19 cellular contexts compared by ENCODE assay signal in the genomic region with DNA sequence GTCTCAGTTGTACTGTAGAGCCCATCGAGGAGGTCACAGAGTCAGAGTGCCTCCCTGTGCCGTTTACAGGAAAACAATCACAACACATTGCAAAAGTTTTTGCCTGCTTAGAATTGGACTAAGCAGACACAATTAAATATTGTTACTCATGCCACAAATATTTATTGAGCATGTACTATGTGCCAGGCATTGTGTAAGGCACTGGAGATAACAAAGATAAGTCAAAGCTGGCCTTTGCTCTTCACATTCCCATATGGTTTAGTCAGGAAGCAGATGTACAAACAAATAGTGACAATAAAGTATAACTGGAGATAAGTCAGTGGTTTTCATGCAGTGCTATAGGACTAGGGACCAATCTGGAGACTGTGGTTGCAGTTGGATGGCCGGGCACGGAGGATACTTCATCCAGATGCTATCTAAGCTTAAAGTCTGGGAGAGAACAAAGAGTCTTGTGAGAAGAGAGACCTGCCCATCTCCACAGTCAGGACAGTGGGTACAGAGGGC.
A peak's percentile ranks its signal among the peaks of the same experiment; 100 is the strongest.
DNase-seq lines count a peak whose midpoint lies in the region; FAIRE-seq and TF ChIP-seq lines count a peak whose summit lies in the region.
"Had no signal": no experiment of that assay in that cellular context is flagged by ENCODE, and none has a peak within 500 bp of the region (broad histone marks: within the 10 kb centered on the region; RNA-seq: fewer than 3 reads in every experiment).

No MANE protein-coding gene starts in this region.

- H3K79me2 ChIP-seq in PC-9 (ENCODE audit: low read depth): no peaks in the 10 kb centered on the region; the same call in 1 of the 2 replicates
- no peaks in the 10 kb centered on the region for H3K79me2 ChIP-seq in endothelial cell of umbilical vein (ENCODE audit: control insufficient read depth, insufficient read depth, low read length)
- no peaks in the 10 kb centered on the region for H3K79me2 ChIP-seq in H9 (ENCODE audit: insufficient read depth, low read length)

- H3K9ac ChIP-seq in endothelial cell of umbilical vein (replicated peaks; ENCODE audit: extremely low read depth, insufficient read depth, low read length) (no peak overlapping the region), H9 (ENCODE audit: extremely low read depth, insufficient read length, low read length) (no peak overlapping the region)

- H3K36me3 ChIP-seq in PC-9 (ENCODE audit: low read depth) (no peaks in the 10 kb centered on the region), endothelial cell of umbilical vein (ENCODE audit: control insufficient read depth in 2 of 2, extremely low read depth in 1 of 2, insufficient read depth in 2 of 2, low read length in 2 of 2) (no peaks in the 10 kb centered on the region)
- H3K36me3 ChIP-seq: spleen, vagina had no signal

- no peak overlapping the region for H3K4ac ChIP-seq in H9 (ENCODE audit: low read depth, low read length)

- no peak for TF ChIP-seq POLR2A in endothelial cell of umbilical vein (IDR thresholded peaks at IDR 0.05; ENCODE audit: low read depth, low read length)

- peak overlapping the region; percentile 54 for H3K27ac ChIP-seq in PC-9
- H3K27ac ChIP-seq in endothelial cell of umbilical vein (ENCODE audit: insufficient read depth, low read depth, low read length): no peak overlapping the region
- no peak overlapping the region for H3K27ac ChIP-seq in H9 (ENCODE audit: insufficient read length, low read depth, low read length)
- H3K27ac ChIP-seq: spleen, vagina had no signal

- H4K8ac ChIP-seq in H9 (replicated peaks; ENCODE audit: insufficient read length, low read depth, low read length): no peak overlapping the region

- H4K20me1 ChIP-seq in PC-9 (ENCODE audit: insufficient read depth) (no peaks in the 10 kb centered on the region), endothelial cell of umbilical vein (replicated peaks; ENCODE audit: control insufficient read depth, extremely low read depth, insufficient read depth, low read length) (no peaks in the 10 kb centered on the region), H9 (ENCODE audit: control insufficient read depth, insufficient read depth, insufficient read length) (no peaks in the 10 kb centered on the region)

- H3K9me3 ChIP-seq in PC-9 (ENCODE audit: insufficient read depth, low read depth) (peaks cover 8% of the 10 kb centered on the region; the same call in 1 of the 2 replicates), endothelial cell of umbilical vein (replicated peaks; ENCODE audit: control insufficient read depth, insufficient read depth, low read length) (no peaks in the 10 kb centered on the region), H9 (ENCODE audit: control insufficient read depth, low read depth, low read length) (no peaks in the 10 kb centered on the region)
- H3K9me3 ChIP-seq: vagina had no signal

- H3K9me1 ChIP-seq in endothelial cell of umbilical vein (replicated peaks; ENCODE audit: control insufficient read depth, extremely low read depth, insufficient read depth, low read length): no peaks in the 10 kb centered on the region

- BruUV-seq in PC-9 (replicated peaks; lab: Mats Ljungman, UMichigan): no TSS peak
- no TSS peak for BruUV-seq in endothelial cell of umbilical vein (replicated peaks; lab: Mats Ljungman, UMichigan)

- no peak overlapping the region for H3K14ac ChIP-seq in H9 (ENCODE audit: insufficient read depth, low read length)

- no CpG with 5 or more reads among the region's 4 CpGs for WGBS in H9 (ENCODE audit: extremely low coverage, insufficient read length, low lambda C conversion rate)

- H3T11ph ChIP-seq in H9 (ENCODE audit: low read length): no peak overlapping the region

- peak overlapping the region; percentile 8; the same call in 1 of the 2 replicates for H3K4me2 ChIP-seq in PC-9
- no peak overlapping the region for H3K4me2 ChIP-seq in endothelial cell of umbilical vein (ENCODE audit: insufficient read depth, low read length)
- H3K4me2 ChIP-seq in H9 (ENCODE audit: insufficient read depth, insufficient read length, low read length): no peak overlapping the region

- no peak overlapping the region for H2BK15ac ChIP-seq in H9 (ENCODE audit: low read depth, low read length)

- peaks cover 6% of the 10 kb centered on the region for H3K9me3 Mint-ChIP-seq in osteocyte (ENCODE audit: unreplicated experiment)
- no peaks in the 10 kb centered on the region; a peak in 1 of 5 replicates for H3K9me3 Mint-ChIP-seq in H9
- H3K9me3 Mint-ChIP-seq: stimulated activated naive CD8-positive, alpha-beta T cell treated with anti-CD3 and anti-CD28 coated beads, Interleukin-15, Interleukin-2, amounts not matched to agents 100 ng/mL and 50 ng/mL, for 24 hours had no signal

- no peak overlapping the region for H2BK12ac ChIP-seq in H9 (ENCODE audit: insufficient read length, low read depth, low read length)

- peaks cover 38% of the 10 kb centered on the region for H3F3A ChIP-seq in PC-9 (ENCODE audit: insufficient read depth, low read depth)

- H3K4me1 ChIP-seq in PC-9 (replicated peaks; ENCODE audit: insufficient read depth) (peaks cover 53% of the 10 kb centered on the region), endothelial cell of umbilical vein (ENCODE audit: control insufficient read depth, extremely low read depth, insufficient read depth, low read length) (peaks cover 14% of the 10 kb centered on the region), H9 (ENCODE audit: insufficient read depth, low read length) (no peaks in the 10 kb centered on the region; the same call in 1 of the 2 replicates)
- H3K4me1 ChIP-seq: spleen had no signal

- no peak overlapping the region for H2BK20ac ChIP-seq in H9 (ENCODE audit: low read depth, low read length, poor library complexity, severe bottlenecking)

- H3K27me3 Mint-ChIP-seq in osteocyte (ENCODE audit: unreplicated experiment) (peaks cover 10% of the 10 kb centered on the region), H9 (ENCODE audit: low read depth) (peaks cover 12% of the 10 kb centered on the region)
- H3K27me3 Mint-ChIP-seq: B cell had no signal

- no peak overlapping the region for H2BK120ac ChIP-seq in H9 (ENCODE audit: low read depth, low read length, poor library complexity, severe bottlenecking)

- no peak overlapping the region for H4K91ac ChIP-seq in H9 (ENCODE audit: insufficient read length, low read depth, low read length)

- H3K9me2 ChIP-seq in PC-9 (ENCODE audit: insufficient read depth): no peaks in the 10 kb centered on the region

- no peak overlapping the region for H3K56ac ChIP-seq in H9 (ENCODE audit: insufficient read length, low read depth, low read length)

- POLR2A ChIA-PET in PC-9 (lab: Charles Lee; ENCODE audit: unreplicated experiment): interaction anchor here (0.6 kb wide), 1 partner anchor 1070 kb away, joined by 6 read pairs; no protein-coding TSS in a partner anchor
- POLR2A ChIA-PET in endothelial cell of umbilical vein (lab: Charles Lee): no interaction called here

- no peak overlapping the region for H2BK5ac ChIP-seq in H9 (ENCODE audit: insufficient read length, low read length)

- intact Hi-C loops in PC-9 (cut with micrococcal nuclease; ENCODE audit: unreplicated experiment) (no loop called here), endothelial cell of umbilical vein (cut with micrococcal nuclease) (no loop called here)

- no peak overlapping the region for H3K27ac Mint-ChIP-seq in osteocyte (ENCODE audit: unreplicated experiment)
- H3K27ac Mint-ChIP-seq in H9: no peak overlapping the region
- H3K27ac Mint-ChIP-seq: B cell; immature natural killer cell; stimulated activated naive CD8-positive, alpha-beta T cell treated with anti-CD3 and anti-CD28 coated beads, Interleukin-15, Interleukin-2, amounts not matched to agents 100 ng/mL and 50 ng/mL, for 24 hours; T-cell had no signal

- no peak overlapping the region for H4K5ac ChIP-seq in H9 (ENCODE audit: insufficient read length, low read depth, low read length)

- no peaks in the 10 kb centered on the region for H3K23me2 ChIP-seq in H9 (ENCODE audit: insufficient read length, low read depth, low read length, poor library complexity, severe bottlenecking)

- FAIRE-seq in endothelial cell of umbilical vein (lab: Jason Lieb, UNC) (no peak), RCC 7860 (lab: Jason Lieb, UNC) (no peak)

- H3K4me1 Mint-ChIP-seq in osteocyte (ENCODE audit: unreplicated experiment): peaks cover 4% of the 10 kb centered on the region
- peaks cover 13 to 15% of the 10 kb centered on the region in 2 experiments for H3K4me1 Mint-ChIP-seq in H9
- H3K4me1 Mint-ChIP-seq: B cell, immature natural killer cell, T-cell had no signal

- H3K23ac ChIP-seq in H9 (ENCODE audit: insufficient read length, low read depth, low read length): no peak overlapping the region

- H2AFZ ChIP-seq in PC-9 (no peak overlapping the region), endothelial cell of umbilical vein (ENCODE audit: low read depth, low read length) (no peak overlapping the region), H9 (ENCODE audit: low read length) (no peak overlapping the region)

- H3K36me3 Mint-ChIP-seq in osteocyte (ENCODE audit: unreplicated experiment) (no peaks in the 10 kb centered on the region), H9 (ENCODE audit: insufficient read depth in 1 of 3, low read depth in 3 of 3) (no peaks in the 10 kb centered on the region; a peak in 1 of 7 replicates)
- H3K36me3 Mint-ChIP-seq: immature natural killer cell, T-cell had no signal

- H2AK5ac ChIP-seq in H9 (ENCODE audit: insufficient read length, low read length): no peak overlapping the region

- H3K79me1 ChIP-seq in H9 (ENCODE audit: insufficient read depth, low read depth, low read length, poor library complexity, severe bottlenecking): no peaks in the 10 kb centered on the region

- TF ChIP-seq CTCF in PC-9 (conservative IDR thresholded peaks at IDR 0.05) (no peak), endothelial cell of umbilical vein (IDR thresholded peaks at IDR 0.05; ENCODE audit: extremely low read depth in 1 of 2, insufficient read depth in 1 of 2, low read depth in 1 of 2, low read length in 2 of 2) (no peak), osteocyte (IDR thresholded peaks at IDR 0.05) (no peak), H9 (conservative IDR thresholded peaks at IDR 0.05) (no peak)

- H3K4me3 Mint-ChIP-seq in osteocyte (ENCODE audit: unreplicated experiment) (no peak overlapping the region), H9 (no peak overlapping the region)
- H3K4me3 Mint-ChIP-seq: B cell; immature natural killer cell; stimulated activated naive CD8-positive, alpha-beta T cell treated with anti-CD3 and anti-CD28 coated beads, Interleukin-15, Interleukin-2, amounts not matched to agents 100 ng/mL and 50 ng/mL, for 24 hours; T-cell had no signal

- CTCF ChIA-PET in PC-9 (lab: Charles Lee) (no interaction called here), endothelial cell of umbilical vein (lab: Charles Lee) (interaction anchor here (1.4 kb wide), 1 partner anchor 941 kb away, joined by 4 read pairs; no protein-coding TSS in a partner anchor)

- no peak overlapping the region for H3K4me3 ChIP-seq in PC-9
- no peak overlapping the region for H3K4me3 ChIP-seq in endothelial cell of umbilical vein (replicated peaks in 1 of 3; ENCODE audit: insufficient read depth in 1 of 3, low read depth in 1 of 3, low read length in 3 of 3)
- H3K4me3 ChIP-seq: spleen, vagina had no signal

- dilution Hi-C loops in endothelial cell of umbilical vein (cut with MboI; ENCODE audit: extremely low pct_ligation_motif_present, low sequenced_read_pairs): no loop called here

- no peak overlapping the region for H3K18ac ChIP-seq in H9 (ENCODE audit: insufficient read length, low read depth, low read length)

- DNase-seq in EL (peak; percentile 88), PC-9 (peak in 1 of 2 experiments; percentile 90), endothelial cell of umbilical vein (ENCODE audit: low read depth, low spot score) (no peak), osteocyte (ENCODE audit: extremely low spot score, unreplicated experiment) (peak; percentile 21), H9 (no peak), NCI-H2196 (lab: John Stamatoyannopoulos, UW; ENCODE audit: unreplicated experiment) (no peak), epidermal melanocyte (ENCODE audit: insufficient read length, low spot score) (no peak), RCC 7860 (ENCODE audit: low spot score) (no peak)
- DNase-seq: activated gamma-delta T cell treated with Interleukin-2 at 50 U/mL for 16 hours; DMS79; effector CD8-positive, alpha-beta T cell; immature natural killer cell; NCI-H748 treated with DMSO at 0.1 percent for 48 hours; occipital lobe; spleen; T-cell had no signal

- H3K27me3 ChIP-seq in PC-9 (ENCODE audit: insufficient read depth, low read depth) (no peaks in the 10 kb centered on the region), endothelial cell of umbilical vein (ENCODE audit: control insufficient read depth in 2 of 2, insufficient read depth in 2 of 2, low read length in 2 of 2) (no peaks in the 10 kb centered on the region), H9 (ENCODE audit: insufficient read depth, low read length) (no peaks in the 10 kb centered on the region)
- H3K27me3 ChIP-seq: vagina had no signal

Comparison
In these comparisons a context has a peak if more than half of its experiments do, and no peak if none do; other contexts are left out.
1. DNase-seq: peak in EL (single experiment) and osteocyte (single experiment); none in endothelial cell of umbilical vein (single experiment), H9 (single experiment), NCI-H2196 (single experiment), epidermal melanocyte (single experiment) and RCC 7860 (single experiment).